In the genomic region with DNA sequence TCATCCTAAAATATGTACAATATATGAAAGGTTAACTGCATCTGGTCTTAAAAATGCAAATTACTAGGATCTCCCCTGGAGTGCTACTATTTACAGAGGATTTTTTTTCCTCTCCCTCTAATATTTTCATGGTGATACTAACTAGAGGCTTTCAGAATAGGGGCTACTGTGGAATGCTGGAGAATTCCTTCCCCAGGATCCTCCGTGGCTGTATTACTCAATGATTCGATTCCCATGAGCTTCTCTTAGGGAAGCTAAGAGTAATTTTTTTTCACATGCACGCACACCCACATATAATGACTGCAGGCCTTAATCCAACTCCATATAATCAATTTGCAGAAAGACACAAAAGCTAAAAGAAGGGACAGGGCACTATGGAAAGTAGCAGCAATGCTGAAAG, we compare ENCODE assay signal across 23 cellular contexts.
"Had no signal": no experiment of that assay in that cellular context is flagged by ENCODE, and none has a peak within 500 bp of the region (broad histone marks: within the 10 kb centered on the region; RNA-seq: fewer than 3 reads in every experiment).

No MANE protein-coding gene starts in this region.

- H3K36me3 ChIP-seq: ascending aorta, neutrophil, tibial artery, uterus had no signal

- H3K4me3 ChIP-seq: ascending aorta, hepatocyte, mucosa of descending colon, skin epidermis, tibial artery, uterus had no signal

- H2AFZ ChIP-seq: hepatocyte had no signal

- H3K27me3 ChIP-seq: ascending aorta, hepatocyte, neutrophil, tibial artery, uterus had no signal

- H3K4me1 ChIP-seq: ascending aorta, uterus had no signal

- ATAC-seq: left lobe of liver; mucosa of descending colon; naive thymus-derived CD4-positive, alpha-beta T cell had no signal

- H3K9me3 ChIP-seq: ascending aorta, mucosa of descending colon, neutrophil, tibial artery, uterus had no signal

- DNase-seq: activated CD4-positive, alpha-beta T cell treated with anti-CD3 and anti-CD28 coated beads, Interleukin-2, amount 10 ng/mL, durations not matched to agents 24 days and 14 days; activated CD4-positive, CD25-positive, alpha-beta regulatory T cell; activated naive CD4-positive, alpha-beta T cell; activated naive CD8-positive, alpha-beta T cell treated with anti-CD3 and anti-CD28 coated beads, Interleukin-2, amount 10 ng/mL, durations not matched to agents 7 days and 5 days; central memory CD4-positive, alpha-beta T cell; cortex of kidney; effector CD4-positive, alpha-beta T cell; mucosa of descending colon; naive thymus-derived CD4-positive, alpha-beta T cell; posterior cingulate gyrus; retina; stimulated activated CD4-positive, alpha-beta T cell treated with anti-CD3 and anti-CD28 coated beads, Interleukin-4, amount 100 ng/mL, for 24 hours; stimulated activated naive CD4-positive, alpha-beta T cell; SW 1271; tibial artery; uterus had no signal

- H3K27ac ChIP-seq: ascending aorta, hepatocyte, neutrophil, skin epidermis, tibial artery had no signal

- H3K4me2 ChIP-seq: hepatocyte had no signal

- FAIRE-seq: endothelial cell of umbilical vein, keratinocyte had no signal
